Comparison of ENCODE assay signal across 18 cellular contexts in genomic region chr4:2248044-2248780, GRCh38. TPM values are rescaled to one million over a fixed set of nuclear protein-coding genes. Genes with fewer than 3 reads are reported as not detected.
DNase-seq lines count a peak whose midpoint lies in the region; ATAC-seq, FAIRE-seq and TF ChIP-seq lines count a peak whose summit lies in the region.
"Had no signal": no experiment of that assay in that cellular context is flagged by ENCODE, and none has a peak within 500 bp of the region (broad histone marks: within the 10 kb centered on the region; RNA-seq: fewer than 3 reads in every experiment).

No MANE protein-coding gene starts in this region.

- no peak for DNase-seq in HepG2 (ENCODE audit: low spot score)
- DNase-seq in right lobe of liver, result no peak
- peak; percentile 3 for DNase-seq in HuH-7 (ENCODE audit: low spot score)
- DNase-seq in iPS-NIHi7 (ENCODE audit: extremely low spot score), result peak; percentile 3
- DNase-seq in suprapubic skin (ENCODE audit: low spot score in 2 of 2), result peak; percentile 53 to 72
- DNase-seq in SKM-1 (lab: John Stamatoyannopoulos, UW; ENCODE audit: unreplicated experiment), result no peak
- DNase-seq in GM19240 (ENCODE audit: insufficient read length, low spot score), result no peak
- DNase-seq: brain microvascular endothelial cell, GM23248, immature natural killer cell, NCI-H1105, NCI-H446 treated with DMSO at 0.1 percent for 48 hours, T-helper 1 cell had no signal

- H3K4me2 ChIP-seq in HepG2 (ENCODE audit: low read depth, low read length), result no peak overlapping the region
- H3K4me2 ChIP-seq: BLaER1 treated with 17β-estradiol and CSF1 and Interleukin-3, amounts not matched to agents 10 nM and 100 nM had no signal

- ATAC-seq in HepG2, result no peak; the same call in 1 of the 3 replicates
- ATAC-seq in right lobe of liver, result no peak
- no peak for ATAC-seq in HG03520 (IDR thresholded peaks at IDR 0.05; ENCODE audit: unreplicated experiment)
- ATAC-seq: activated T-helper 17 cell treated with anti-CD3 and anti-CD28 coated beads, Interleukin-2, amount 50 U/mL, for 72 hours; Panc1 had no signal

- H3K9ac ChIP-seq in HepG2 (ENCODE audit: insufficient read depth, low read depth, low read length), result no peak overlapping the region
- H3K9ac ChIP-seq: GM23248 had no signal

- H3K27me3 ChIP-seq in HepG2 (ENCODE audit: control insufficient read depth in 1 of 2, insufficient read depth in 2 of 2, low read length in 2 of 2), result no peaks in the 10 kb centered on the region
- no peaks in the 10 kb centered on the region for H3K27me3 ChIP-seq in right lobe of liver
- H3K27me3 ChIP-seq in suprapubic skin, result no peaks in the 10 kb centered on the region
- H3K27me3 ChIP-seq: BLaER1 treated with 17β-estradiol and CSF1 and Interleukin-3, amounts not matched to agents 10 nM and 100 nM; brain microvascular endothelial cell; upper lobe of left lung had no signal

- H3K4me1 ChIP-seq in HepG2 (ENCODE audit: insufficient read depth, low read length) (peaks cover 30% of the 10 kb centered on the region), right lobe of liver (no peaks in the 10 kb centered on the region), suprapubic skin (peaks cover 15% of the 10 kb centered on the region)

- TF ChIP-seq POLR2A in HepG2 (IDR thresholded peaks at IDR 0.05; ENCODE audit: insufficient read depth in 1 of 2, low read depth in 2 of 2, low read length in 2 of 2) (no peak), right lobe of liver (IDR thresholded peaks at IDR 0.05) (no peak), suprapubic skin (IDR thresholded peaks at IDR 0.05) (no peak)

- H3K27ac ChIP-seq in HepG2 (ENCODE audit: extremely low read length, insufficient read depth, low read length) (no peak overlapping the region), right lobe of liver (no peak overlapping the region), suprapubic skin (no peak overlapping the region)
- H3K27ac ChIP-seq: brain microvascular endothelial cell, GM23248 had no signal

- no peak for FAIRE-seq in HepG2 (lab: Jason Lieb, UNC)

- H2AFZ ChIP-seq in HepG2 (ENCODE audit: low read length), result no peak overlapping the region
- H2AFZ ChIP-seq: GM23248 had no signal

- H3K36me3 ChIP-seq in HepG2 (replicated peaks in 1 of 2; ENCODE audit: control insufficient read depth in 1 of 2, insufficient read depth in 2 of 2, low read length in 2 of 2) (peaks cover 0 to 4% of the 10 kb centered on the region in 2 experiments; a peak in 2 of 5 replicates), right lobe of liver (peaks cover 0 to 14% (median 6%) of the 10 kb centered on the region in 4 donors), suprapubic skin (peaks cover 59% of the 10 kb centered on the region)

- TF ChIP-seq CTCF in HepG2 (CRISPR knock-in tag; IDR thresholded peaks at IDR 0.05) (no peak), right lobe of liver (IDR thresholded peaks at IDR 0.05) (no peak), suprapubic skin (IDR thresholded peaks at IDR 0.05) (no peak)

- H3K4me3 ChIP-seq in HepG2 (replicated peaks in 1 of 3; ENCODE audit: insufficient read depth in 1 of 3, low read depth in 2 of 3, low read length in 3 of 3) (no peak overlapping the region), right lobe of liver (no peak overlapping the region), suprapubic skin (no peak overlapping the region)
- H3K4me3 ChIP-seq: BLaER1 treated with 17β-estradiol and CSF1 and Interleukin-3, amounts not matched to agents 10 nM and 100 nM; GM23248; upper lobe of left lung had no signal

- intact Hi-C loops in HepG2 (cut with micrococcal nuclease; ENCODE audit: unreplicated experiment), result loop anchor here (10.0 kb wide), 1 partner anchor 217 kb away; the partner anchor contains the start of gene RNF4
- intact Hi-C loops in right lobe of liver (cut with DNase I), result no loop called here

- H4K20me1 ChIP-seq in HepG2 (ENCODE audit: insufficient read depth, low read length), result no peaks in the 10 kb centered on the region

- CTCF ChIA-PET in HepG2 (lab: Yijun Ruan, JAX; ENCODE audit: low intra/inter-chr PET ratio, low total read pairs), result no interaction called here

- no peak for TF ChIP-seq RAD21 in HepG2 (CRISPR knock-in tag; IDR thresholded peaks at IDR 0.05)

- H3K79me2 ChIP-seq in HepG2 (ENCODE audit: insufficient read depth, low read length), result no peaks in the 10 kb centered on the region

- POLR2A ChIA-PET in HepG2 (lab: Yijun Ruan, JAX), result no interaction called here

- no TSS peak for BruUV-seq in HepG2 (replicated peaks; lab: Mats Ljungman, UMichigan)

- WGBS in HepG2 (ENCODE audit: low lambda C conversion rate), result 98% methylated on average over 5 of the region's 21 CpGs
- 85% methylated on average over 3 of the region's 21 CpGs for WGBS in right lobe of liver (ENCODE audit: insufficient coverage, low coverage, low lambda C conversion rate, missing lambda C conversion rate)
- WGBS in suprapubic skin, result 75% methylated on average over 12 of the region's 21 CpGs

- in situ Hi-C loops in HepG2 (cut with HindIII; ENCODE audit: extremely low pct_ligation_motif_present, low pct_unique_long_range_greater_than_20kb), result no loop called here

- TF ChIP-seq EP300 in HepG2 (IDR thresholded peaks at IDR 0.05; ENCODE audit: low read depth in 2 of 2, low read length in 2 of 2) (no peak), HepG2 (CRISPR knock-in tag; IDR thresholded peaks at IDR 0.05; ENCODE audit: borderline replicate concordance) (no peak), suprapubic skin (IDR thresholded peaks at IDR 0.05) (no peak)

- H3K9me3 ChIP-seq in HepG2 (ENCODE audit: low read length) (no peaks in the 10 kb centered on the region), right lobe of liver (no peaks in the 10 kb centered on the region), suprapubic skin (no peaks in the 10 kb centered on the region)
- H3K9me3 ChIP-seq: BLaER1 treated with 17β-estradiol and CSF1 and Interleukin-3, amounts not matched to agents 10 nM and 100 nM; upper lobe of left lung had no signal

RNA-seq across cellular contexts. Expression of gene HAUS3, which starts 6.3 kb away (rescaled TPM):
- total RNA-seq in HepG2 (2016; rRNA removed; fragmentation: Illumina TruSeq; extraction: Trizol) (12.6 and 16.3 TPM in 2 replicates), right lobe of liver (1 to 10 TPM; 3.5 to 5.1 (median 4.6) TPM), suprapubic skin (10 to 100 TPM in 3 of 4 donors, 1 to 10 TPM in 1; 7.6 to 17.9 (median 11.8) TPM)
- total RNA-seq in HepG2 (2016; cell fraction: cytosol; rRNA removed; fragmentation: Illumina TruSeq; extraction: Trizol; ENCODE audit: low read depth), result 0.71 TPM in 2 replicates
- total RNA-seq in HepG2 (2016; cell fraction: insoluble cytoplasmic fraction; rRNA removed; fragmentation: Illumina TruSeq; extraction: Trizol), result 12.9 and 15.5 TPM in 2 replicates
- total RNA-seq in HepG2 (2016; cell fraction: membrane; rRNA removed; fragmentation: Illumina TruSeq; extraction: Trizol), result 3.8 and 4.0 TPM in 2 replicates
- 10.8 and 13.7 TPM in 2 replicates for total RNA-seq in HepG2 (2016; cell fraction: nucleus; rRNA removed; fragmentation: Illumina TruSeq; extraction: Trizol)
- polyA plus RNA-seq in HepG2 (2011; rRNA removed), result 3.3 and 3.9 TPM in 2 replicates
- polyA plus RNA-seq in HepG2 (2011; cell fraction: cytosol; rRNA removed), result 1.8 and 1.9 TPM in 2 replicates
- 4.8 and 5.1 TPM in 2 replicates for polyA plus RNA-seq in HepG2 (2011; cell fraction: nucleus; rRNA removed)
- polyA plus RNA-seq in HepG2 (2012), result 5.4 and 6.4 TPM in 2 replicates
- polyA plus RNA-seq in HepG2 (2016; cell fraction: cytosol; fragmentation: Illumina TruSeq; extraction: Trizol; ENCODE audit: low read depth), result 0.45 and 0.70 TPM in 2 replicates
- polyA plus RNA-seq in HepG2 (2016; cell fraction: insoluble cytoplasmic fraction; fragmentation: Illumina TruSeq; extraction: Trizol; ENCODE audit: low read depth), result 12.2 and 12.5 TPM in 2 replicates
- 1.8 TPM in 2 replicates for polyA plus RNA-seq in HepG2 (2016; cell fraction: membrane; fragmentation: Illumina TruSeq; extraction: Trizol; ENCODE audit: low read depth)
- polyA plus RNA-seq in HepG2 (2016; cell fraction: nucleus; fragmentation: Illumina TruSeq; extraction: Trizol; ENCODE audit: insufficient read depth, low read depth), result 26.7 and 27.4 TPM in 2 replicates
- 1.8 and 2.1 TPM in 2 replicates for polyA minus RNA-seq in HepG2 (2011; rRNA and poly(A)+ RNA removed; ENCODE audit: low replicate concordance)
- polyA minus RNA-seq in HepG2 (2011; cell fraction: cytosol; rRNA and poly(A)+ RNA removed), result 2.2 and 3.3 TPM in 2 replicates
- 5.8 and 6.0 TPM in 2 replicates for polyA minus RNA-seq in HepG2 (2011; cell fraction: nucleus; rRNA and poly(A)+ RNA removed)

RNA-seq across cellular contexts. Expression of gene POLN, which starts 6.3 kb away (rescaled TPM):
- 0.60 and 0.93 TPM in 2 replicates for total RNA-seq in HepG2 (2016; rRNA removed; fragmentation: Illumina TruSeq; extraction: Trizol)
- total RNA-seq in HepG2 (2016; cell fraction: cytosol; rRNA removed; fragmentation: Illumina TruSeq; extraction: Trizol; ENCODE audit: low read depth), result 2.3 and 2.5 TPM in 2 replicates
- 0.68 and 1.1 TPM in 2 replicates for total RNA-seq in HepG2 (2016; cell fraction: insoluble cytoplasmic fraction; rRNA removed; fragmentation: Illumina TruSeq; extraction: Trizol)
- 1.6 and 1.9 TPM in 2 replicates for total RNA-seq in HepG2 (2016; cell fraction: membrane; rRNA removed; fragmentation: Illumina TruSeq; extraction: Trizol)
- 1.1 and 1.5 TPM in 2 replicates for total RNA-seq in HepG2 (2016; cell fraction: nucleus; rRNA removed; fragmentation: Illumina TruSeq; extraction: Trizol)
- 1.2 and 1.5 TPM in 2 replicates for polyA plus RNA-seq in HepG2 (2011; rRNA removed)
- 0.81 and 3.7 TPM in 2 replicates for polyA plus RNA-seq in HepG2 (2011; cell fraction: cytosol; rRNA removed)
- polyA plus RNA-seq in HepG2 (2011; cell fraction: nucleus; rRNA removed), result 2.7 and 3.7 TPM in 2 replicates
- polyA plus RNA-seq in HepG2 (2012), result 0.39 and 0.48 TPM in 2 replicates
- 1.0 and 1.4 TPM in 2 replicates for polyA plus RNA-seq in HepG2 (2016; cell fraction: cytosol; fragmentation: Illumina TruSeq; extraction: Trizol; ENCODE audit: low read depth)
- polyA plus RNA-seq in HepG2 (2016; cell fraction: insoluble cytoplasmic fraction; fragmentation: Illumina TruSeq; extraction: Trizol; ENCODE audit: low read depth), result 0.57 and 1.2 TPM in 2 replicates
- 0.90 and 1.4 TPM in 2 replicates for polyA plus RNA-seq in HepG2 (2016; cell fraction: membrane; fragmentation: Illumina TruSeq; extraction: Trizol; ENCODE audit: low read depth)
- 0.88 and 2.2 TPM in 2 replicates for polyA plus RNA-seq in HepG2 (2016; cell fraction: nucleus; fragmentation: Illumina TruSeq; extraction: Trizol; ENCODE audit: insufficient read depth, low read depth)
- 0.44 and 0.96 TPM in 2 replicates for polyA minus RNA-seq in HepG2 (2011; rRNA and poly(A)+ RNA removed; ENCODE audit: low replicate concordance)
- 1.2 and 1.3 TPM in 2 replicates for polyA minus RNA-seq in HepG2 (2011; cell fraction: cytosol; rRNA and poly(A)+ RNA removed)
- 0.75 and 1.2 TPM in 2 replicates for polyA minus RNA-seq in HepG2 (2011; cell fraction: nucleus; rRNA and poly(A)+ RNA removed)
- 1 to 10 TPM in 4 of 6 experiments, under 1 TPM in 2; 0.87 to 2.5 (median 1.4) TPM for total RNA-seq in right lobe of liver
- total RNA-seq in suprapubic skin, result 1 to 10 TPM in 2 of 4 donors, under 1 TPM in 2; 0.91 to 8.0 (median 1.2) TPM

RNA-seq across cellular contexts. Expression of gene MXD4, which starts 13.7 kb away (rescaled TPM):
- total RNA-seq in HepG2 (2016; rRNA removed; fragmentation: Illumina TruSeq; extraction: Trizol), result 19.6 and 31.3 TPM in 2 replicates
- total RNA-seq in HepG2 (2016; cell fraction: cytosol; rRNA removed; fragmentation: Illumina TruSeq; extraction: Trizol; ENCODE audit: low read depth), result 36.9 and 47.9 TPM in 2 replicates
- total RNA-seq in HepG2 (2016; cell fraction: insoluble cytoplasmic fraction; rRNA removed; fragmentation: Illumina TruSeq; extraction: Trizol), result 17.4 and 29.0 TPM in 2 replicates
- total RNA-seq in HepG2 (2016; cell fraction: membrane; rRNA removed; fragmentation: Illumina TruSeq; extraction: Trizol), result 44.7 and 51.6 TPM in 2 replicates
- 17.8 and 19.3 TPM in 2 replicates for total RNA-seq in HepG2 (2016; cell fraction: nucleus; rRNA removed; fragmentation: Illumina TruSeq; extraction: Trizol)
- 29.0 and 35.5 TPM in 2 replicates for polyA plus RNA-seq in HepG2 (2011; rRNA removed)
- 18.8 and 32.8 TPM in 2 replicates for polyA plus RNA-seq in HepG2 (2011; cell fraction: cytosol; rRNA removed)
- polyA plus RNA-seq in HepG2 (2011; cell fraction: nucleus; rRNA removed), result 55.8 and 75.6 TPM in 2 replicates
- polyA plus RNA-seq in HepG2 (2012), result 13.3 and 19.0 TPM in 2 replicates
- 75.4 and 78.8 TPM in 2 replicates for polyA plus RNA-seq in HepG2 (2016; cell fraction: cytosol; fragmentation: Illumina TruSeq; extraction: Trizol; ENCODE audit: low read depth)
- 24.7 and 25.4 TPM in 2 replicates for polyA plus RNA-seq in HepG2 (2016; cell fraction: insoluble cytoplasmic fraction; fragmentation: Illumina TruSeq; extraction: Trizol; ENCODE audit: low read depth)
- polyA plus RNA-seq in HepG2 (2016; cell fraction: membrane; fragmentation: Illumina TruSeq; extraction: Trizol; ENCODE audit: low read depth), result 58.0 and 61.9 TPM in 2 replicates
- polyA plus RNA-seq in HepG2 (2016; cell fraction: nucleus; fragmentation: Illumina TruSeq; extraction: Trizol; ENCODE audit: insufficient read depth, low read depth), result 40.4 and 42.9 TPM in 2 replicates
- polyA minus RNA-seq in HepG2 (2011; rRNA and poly(A)+ RNA removed; ENCODE audit: low replicate concordance), result 56.0 and 71.8 TPM in 2 replicates
- polyA minus RNA-seq in HepG2 (2011; cell fraction: cytosol; rRNA and poly(A)+ RNA removed), result 16.4 and 18.3 TPM in 2 replicates
- 38.0 and 41.2 TPM in 2 replicates for polyA minus RNA-seq in HepG2 (2011; cell fraction: nucleus; rRNA and poly(A)+ RNA removed)
- total RNA-seq in right lobe of liver, result 10 to 100 TPM; 17.8 to 23.0 (median 19.7) TPM
- 10 to 100 TPM; 52.8 to 76.8 (median 63.3) TPM for total RNA-seq in suprapubic skin

Comparison
In these comparisons a context has a peak if more than half of its experiments do, and no peak if none do; other contexts are left out.
1. DNase-seq: peak in HuH-7 (single experiment), iPS-NIHi7 (single experiment) and suprapubic skin (2 of 2); none in HepG2 (single experiment), right lobe of liver (0 of 3), SKM-1 (single experiment) and GM19240 (single experiment).